ENCODE assay signal across 8 cellular contexts in genomic region chr1:85707990-85708825, GRCh38. TPM values are rescaled to one million over a fixed set of nuclear protein-coding genes. Genes with fewer than 3 reads are reported as not detected.
DNase-seq lines count a peak whose midpoint lies in the region; TF ChIP-seq lines count a peak whose summit lies in the region.

TSS of gene ZNHIT6 (minus strand) at chr1:85708433. CDS start at chr1:85708284, 149 bp downstream.

- TF ChIP-seq CTCF in foreskin fibroblast (IDR thresholded peaks at IDR 0.05; ENCODE audit: low read depth, low read length): peak; percentile 52
- TF ChIP-seq CTCF in neural crest cell (conservative IDR thresholded peaks at IDR 0.05): peak; percentile 60

- H3K36me3 ChIP-seq in HAP-1 (replicated peaks): peaks cover 6% of the 10 kb centered on the region
- peaks cover 38% of the 10 kb centered on the region for H3K36me3 ChIP-seq in MG63
- peaks cover 0 to 4% of the 10 kb centered on the region in 2 donors for H3K36me3 ChIP-seq in stomach smooth muscle (ENCODE audit: control insufficient read depth in 2 of 2, insufficient read depth in 2 of 2, low read length in 2 of 2)

- H3K9me3 ChIP-seq in HAP-1 (no peaks in the 10 kb centered on the region), MG63 (no peaks in the 10 kb centered on the region; the same call in 1 of the 2 replicates), stomach smooth muscle (ENCODE audit: control insufficient read depth in 2 of 2, low read length in 2 of 2) (no peaks in the 10 kb centered on the region)

- H3K4me3 Mint-ChIP-seq in neural crest cell: no peak within 1 kb of the TSS

- no peaks in the 10 kb centered on the region for H3K27me3 Mint-ChIP-seq in neural crest cell (ENCODE audit: low read depth)

- no peaks in the 10 kb centered on the region for H3K9me3 Mint-ChIP-seq in neural crest cell

- peaks cover 18% of the 10 kb centered on the region for H3K36me3 Mint-ChIP-seq in neural crest cell (ENCODE audit: low read depth)

- H3K27ac Mint-ChIP-seq in neural crest cell (ENCODE audit: unreplicated experiment): no peak within 1 kb of the TSS

- no peaks in the 10 kb centered on the region for H3K27me3 ChIP-seq in HAP-1 (ENCODE audit: low read depth)
- no peaks in the 10 kb centered on the region for H3K27me3 ChIP-seq in MG63
- H3K27me3 ChIP-seq in stomach smooth muscle (ENCODE audit: control insufficient read depth in 1 of 2, insufficient read depth in 2 of 2, low read length in 2 of 2): no peaks in the 10 kb centered on the region

- H3K27ac ChIP-seq in stomach smooth muscle (ENCODE audit: low read length): peak within 1 kb of the TSS; percentile 89

- peak within 1 kb of the TSS; percentile 66 for H3K4me3 ChIP-seq in HAP-1
- H3K4me3 ChIP-seq in MG63: peak within 1 kb of the TSS; percentile 99
- H3K4me3 ChIP-seq in foreskin fibroblast (ENCODE audit: low read depth in 1 of 2, low read length in 2 of 2): peak within 1 kb of the TSS; percentile 89 to 93
- peak within 1 kb of the TSS; percentile 90 to 98 for H3K4me3 ChIP-seq in stomach smooth muscle (ENCODE audit: low read length in 2 of 2)

- peaks cover 9% of the 10 kb centered on the region for H3K4me1 ChIP-seq in HAP-1
- H3K4me1 ChIP-seq in stomach smooth muscle (ENCODE audit: control insufficient read depth, insufficient read depth, low read length): peaks cover 7% of the 10 kb centered on the region

- H3K4me1 Mint-ChIP-seq in neural crest cell: peaks cover 14% of the 10 kb centered on the region

- H3K9ac ChIP-seq in stomach smooth muscle (ENCODE audit: low read length in 2 of 2): peak within 1 kb of the TSS; percentile 92 to 95

- in situ Hi-C loops in HAP-1 (cut with MboI; ENCODE audit: low sequenced_read_pairs): no loop called here

- DNase-seq in GF-D8 (lab: John Stamatoyannopoulos, UW) (peak; percentile 85), HAP-1 (ENCODE audit: low spot score in 2 of 2) (peak; percentile 96 to 98), MG63 (peak; percentile 97), SHP77 (lab: John Stamatoyannopoulos, UW) (peak; percentile 94 to 96), foreskin fibroblast (peak; percentile 95 to 98), neural crest cell (ENCODE audit: low read depth, low spot score) (peak; percentile 69)
- DNase-seq in activated effector memory CD4-positive, alpha-beta T cell treated with anti-CD3 and anti-CD28 coated beads, Interleukin-2, amount 50 U/mL, for 16 hours: peak; percentile 94

RNA-seq across cellular contexts. Expression of gene ZNHIT6, which starts in this region (rescaled TPM):
- total RNA-seq in MG63 (2014; rRNA removed; shearing (Covaris generic); ENCODE audit: low replicate concordance): 11.6 and 26.2 TPM in 2 replicates
- total RNA-seq in neural crest cell: 19.9 and 20.4 TPM in 2 replicates

Comparison
In these comparisons a context has a peak if more than half of its experiments do, and no peak if none do; other contexts are left out.
1. Peak in every context shown above with its lines: DNase-seq, H3K4me3 ChIP-seq and H3K27ac ChIP-seq.